In genomic region chr1:64750092-64750491, GRCh38 we compare ENCODE assay signal across 24 cellular contexts. TPM values are rescaled to one million over a fixed set of nuclear protein-coding genes. Genes with fewer than 3 reads are reported as not detected.
DNase-seq lines count a peak whose midpoint lies in the region; ATAC-seq, FAIRE-seq and TF ChIP-seq lines count a peak whose summit lies in the region.
"Had no signal": no experiment of that assay in that cellular context is flagged by ENCODE, and none has a peak within 500 bp of the region (broad histone marks: within the 10 kb centered on the region; RNA-seq: fewer than 3 reads in every experiment).

No MANE protein-coding gene starts in this region.

- H3K27ac ChIP-seq in pancreas, result no peak overlapping the region

- H3K9ac ChIP-seq in Loucy (ENCODE audit: low read depth, low read length, poor library complexity, severe bottlenecking), result peak overlapping the region; percentile 6

- H3K4me2 ChIP-seq in Loucy (ENCODE audit: low read depth, low read length, poor library complexity, severe bottlenecking), result peak overlapping the region; percentile 100

- no peak for ATAC-seq in pancreas
- ATAC-seq: HCT116 had no signal

- intact Hi-C loops in pancreas (cut with DNase I), result no loop called here

- no peak overlapping the region for H3K27ac Mint-ChIP-seq in brain
- H3K27ac Mint-ChIP-seq: CD4-positive, CD25-positive, alpha-beta regulatory T cell; IgD-negative memory B cell had no signal

- no peaks in the 10 kb centered on the region for H3K9me3 ChIP-seq in Loucy (ENCODE audit: insufficient read depth, low read depth, low read length)
- H3K9me3 ChIP-seq in pancreas, result no peaks in the 10 kb centered on the region
- H3K9me3 ChIP-seq: BE2C had no signal

- peaks cover 15% of the 10 kb centered on the region for H3K36me3 Mint-ChIP-seq in brain
- H3K36me3 Mint-ChIP-seq: CD4-positive, CD25-positive, alpha-beta regulatory T cell; IgD-negative memory B cell had no signal

- POLR2A ChIA-PET in HEK293T (lab: Yijun Ruan, JAX), result no interaction called here

- H3K36me3 ChIP-seq in Loucy (ENCODE audit: insufficient read depth, low read length) (no peaks in the 10 kb centered on the region), pancreas (no peaks in the 10 kb centered on the region)
- H3K36me3 ChIP-seq: BE2C had no signal

- peak overlapping the region in 4 of 5 experiments; percentile 31 to 46 (median 38) for H3K4me3 Mint-ChIP-seq in brain
- H3K4me3 Mint-ChIP-seq: CD8-positive, alpha-beta memory T cell; IgD-negative memory B cell had no signal

- CTCF ChIA-PET in HEK293T (lab: Yijun Ruan, JAX), result no interaction called here

- peaks cover 8% of the 10 kb centered on the region for H3F3A ChIP-seq in Loucy (ENCODE audit: low read depth)

- no peaks in the 10 kb centered on the region for H3K9me2 ChIP-seq in Loucy (replicated peaks; ENCODE audit: low read depth, low read length)

- H2AFZ ChIP-seq in Loucy (ENCODE audit: low read length), result no peak overlapping the region

- no peaks in the 10 kb centered on the region for H3K9me3 Mint-ChIP-seq in brain
- H3K9me3 Mint-ChIP-seq: CD8-positive, alpha-beta memory T cell; IgD-negative memory B cell had no signal

- peak overlapping the region; percentile 99 for H3K4me3 ChIP-seq in Loucy (ENCODE audit: low read length, poor library complexity, severe bottlenecking)
- H3K4me3 ChIP-seq in pancreas, result no peak overlapping the region
- no peak overlapping the region for H3K4me3 ChIP-seq in foreskin fibroblast (ENCODE audit: low read depth in 1 of 2, low read length in 2 of 2)

- H3K79me2 ChIP-seq in Loucy (ENCODE audit: insufficient read depth, low read length), result peaks cover 90% of the 10 kb centered on the region

- H3K27me3 ChIP-seq in Loucy (ENCODE audit: insufficient read depth, low read length, poor library complexity, severe bottlenecking) (no peaks in the 10 kb centered on the region), pancreas (no peaks in the 10 kb centered on the region)
- H3K27me3 ChIP-seq: BE2C had no signal

- peaks cover 56% of the 10 kb centered on the region for H3K4me1 ChIP-seq in Loucy (ENCODE audit: insufficient read depth, low read length, poor library complexity, severe bottlenecking)
- H3K4me1 ChIP-seq in pancreas, result peaks cover 0 to 16% (median 3%) of the 10 kb centered on the region in 3 donors
- H3K4me1 ChIP-seq: BE2C had no signal

- DNase-seq in HEK293T (ENCODE audit: extremely low spot score), result no peak
- DNase-seq in pancreas, result no peak
- DNase-seq in retina, result no peak
- no peak for DNase-seq in foreskin fibroblast
- no peak for DNase-seq in NOMO-1 treated with dmso at 0.1 percent for 144 hours (lab: John Stamatoyannopoulos, UW; ENCODE audit: unreplicated experiment)
- no peak for DNase-seq in activated T-cell treated with anti-CD3 and anti-CD28 coated beads, Interleukin-2, amount 50 U/mL, for 48 hours
- DNase-seq: ACHN; BE2C; C1 segment of cervical spinal cord; CD4-positive, CD25-positive, alpha-beta regulatory T cell; CD8-positive, alpha-beta memory T cell; COR-L47; DMS 273 treated with DMSO at 0.1 percent for 48 hours; GDM1; GOT3; H7; KG1 had no signal

- H3K4me1 Mint-ChIP-seq in brain, result peaks cover 51% of the 10 kb centered on the region

- H3K27me3 Mint-ChIP-seq in brain, result peaks cover 4% of the 10 kb centered on the region
- H3K27me3 Mint-ChIP-seq: IgD-negative memory B cell had no signal

- 43 to 49% methylated on average over 1 of the region's 1 CpG for WGBS in pancreas, 2 donors

- peaks cover 30% of the 10 kb centered on the region for H4K20me1 ChIP-seq in Loucy (ENCODE audit: insufficient read depth, low read length, poor library complexity, severe bottlenecking)

- FAIRE-seq in pancreas (lab: Jason Lieb, UNC), result peak; percentile 59
- FAIRE-seq: A204.1, GM12892, GM18507 had no signal

- no peak for TF ChIP-seq CTCF in Loucy (conservative IDR thresholded peaks at IDR 0.05; ENCODE audit: low read length)
- no peak for TF ChIP-seq CTCF in brain (conservative IDR thresholded peaks at IDR 0.05)
- TF ChIP-seq CTCF in pancreas (IDR thresholded peaks at IDR 0.05), result no peak
- TF ChIP-seq CTCF in foreskin fibroblast (IDR thresholded peaks at IDR 0.05; ENCODE audit: low read depth, low read length), result no peak

TF ChIP-seq in HEK293T, 16 proteins besides CTCF, POLR2A, EP300 and RAD21:
- TF ChIP-seq ARNT (IDR thresholded peaks at IDR 0.05), result no peak
- peak; percentile 96 for TF ChIP-seq ZNF384 (IDR thresholded peaks at IDR 0.05)
TF ChIP-seq in HEK293T: peak in this region for 1.

RNA-seq across cellular contexts. Expression of gene RAVER2, which starts 5.2 kb away (rescaled TPM):
- polyA plus RNA-seq in brain (ENCODE audit: insufficient read depth, low read depth, low replicate concordance), result 10.3 TPM
- 1 to 10 TPM; 3.3 to 6.6 (median 4.8) TPM for total RNA-seq in pancreas
- polyA plus RNA-seq in pancreas, result 1 to 10 TPM; 5.0 to 8.7 TPM
